ENCODE assay signal across 8 cellular contexts in the genomic region with DNA sequence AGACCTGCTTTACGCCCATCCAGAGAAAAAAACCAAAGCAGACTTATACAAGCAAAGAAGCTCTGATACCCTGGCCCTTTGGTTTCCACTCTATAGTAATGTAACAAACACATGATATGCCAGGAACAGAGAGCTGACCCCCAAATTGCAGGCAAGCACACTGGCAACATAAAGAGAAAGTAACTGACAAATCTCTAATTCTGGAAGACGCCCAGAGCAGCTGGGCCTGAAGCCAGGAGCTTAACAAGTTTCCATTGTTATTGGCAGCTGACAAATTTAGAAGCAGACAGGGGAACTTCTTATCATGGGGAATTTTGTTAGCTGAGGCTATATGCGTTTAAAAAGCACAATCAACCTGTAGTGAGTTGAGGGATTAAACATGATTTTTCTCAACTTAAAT.
A peak's percentile ranks its signal among the peaks of the same experiment; 100 is the strongest.
DNase-seq lines count a peak whose midpoint lies in the region; ATAC-seq and TF ChIP-seq lines count a peak whose summit lies in the region.

No MANE protein-coding gene starts in this region.

- DNase-seq in A172 (ENCODE audit: low spot score) (peak; percentile 10), NCI-H2107 treated with DMSO at 0.1 percent for 48 hours (lab: John Stamatoyannopoulos, UW; ENCODE audit: unreplicated experiment) (peak; percentile 66), cardiac fibroblast (ENCODE audit: low read depth in 2 of 2) (peak; percentile 54 to 59), lower leg skin (ENCODE audit: low spot score in 2 of 2) (peak; percentile 71 to 92), HuH-7 (ENCODE audit: low spot score) (no peak), HK-2 (ENCODE audit: unreplicated experiment) (no peak), UCSD-AML1 (lab: John Stamatoyannopoulos, UW; ENCODE audit: unreplicated experiment) (no peak)

- no peaks in the 10 kb centered on the region for H3K9me3 Mint-ChIP-seq in stimulated activated memory B cell treated with anti-CD40 and anti-IgM and Interleukin-4, amounts not matched to agents 10 μg/mL and 1 μg/mL and 100 μg/mL, for 72 hours

- no peak for TF ChIP-seq POLR2A in lower leg skin (IDR thresholded peaks at IDR 0.05)

- TF ChIP-seq CTCF in cardiac fibroblast (IDR thresholded peaks at IDR 0.05; ENCODE audit: low read depth, low read length) = no peak
- TF ChIP-seq CTCF in lower leg skin (IDR thresholded peaks at IDR 0.05) = no peak

- no peak overlapping the region for H3K27ac Mint-ChIP-seq in stimulated activated memory B cell treated with anti-CD40 and anti-IgM and Interleukin-4, amounts not matched to agents 10 μg/mL and 1 μg/mL and 100 μg/mL, for 72 hours

- no peak overlapping the region for H3K4me3 Mint-ChIP-seq in stimulated activated memory B cell treated with anti-CD40 and anti-IgM and Interleukin-4, amounts not matched to agents 10 μg/mL and 1 μg/mL and 100 μg/mL, for 72 hours

- 25 to 27% methylated on average over 3 of the region's 3 CpGs for WGBS in lower leg skin, 2 donors

- intact Hi-C loops in lower leg skin (cut with DNase I; ENCODE audit: low total_unique reads) = no loop called here

- no peaks in the 10 kb centered on the region for H3K36me3 Mint-ChIP-seq in stimulated activated memory B cell treated with anti-CD40 and anti-IgM and Interleukin-4, amounts not matched to agents 10 μg/mL and 1 μg/mL and 100 μg/mL, for 72 hours

- ATAC-seq in stimulated activated memory B cell treated with anti-CD40 and anti-IgM and Interleukin-4, amounts not matched to agents 10 μg/mL and 1 μg/mL and 100 μg/mL, for 72 hours = no peak

- H3K4me3 ChIP-seq in cardiac fibroblast (replicated peaks in 1 of 2; ENCODE audit: low read depth in 2 of 2, low read length in 2 of 2) = no peak overlapping the region
- H3K4me3 ChIP-seq in lower leg skin (ENCODE audit: low read depth, poor library complexity, severe bottlenecking) = no peak overlapping the region

- H3K27me3 Mint-ChIP-seq in stimulated activated memory B cell treated with anti-CD40 and anti-IgM and Interleukin-4, amounts not matched to agents 10 μg/mL and 1 μg/mL and 100 μg/mL, for 72 hours = no peaks in the 10 kb centered on the region

- peaks cover 13% of the 10 kb centered on the region for H3K4me1 Mint-ChIP-seq in stimulated activated memory B cell treated with anti-CD40 and anti-IgM and Interleukin-4, amounts not matched to agents 10 μg/mL and 1 μg/mL and 100 μg/mL, for 72 hours

Comparison
In these comparisons a context has a peak if more than half of its experiments do, and no peak if none do; other contexts are left out.
1. DNase-seq: peak in A172 (single experiment), NCI-H2107 treated with DMSO at 0.1 percent for 48 hours (single experiment), cardiac fibroblast (2 of 2) and lower leg skin (2 of 2); none in HuH-7 (single experiment), HK-2 (single experiment) and UCSD-AML1 (single experiment).